In genomic region chr6:5749016-5749665, GRCh38 we compare ENCODE assay signal across 19 cellular contexts.
"Had no signal": no experiment of that assay in that cellular context is flagged by ENCODE, and none has a peak within 500 bp of the region (broad histone marks: within the 10 kb centered on the region; RNA-seq: fewer than 3 reads in every experiment).

No MANE protein-coding gene starts in this region.

- DNase-seq: activated CD4-positive, alpha-beta T cell treated with anti-CD3 and anti-CD28 coated beads for 1 hour; activated CD4-positive, alpha-beta T cell treated with anti-CD3 and anti-CD28 coated beads, Interleukin-2, amount 50 U/mL, for 48 hours; activated CD8-positive, alpha-beta memory T cell treated with anti-CD3 and anti-CD28 coated beads, Interleukin-2, amount 10 ng/mL, durations not matched to agents 7 days and 5 days; activated naive CD4-positive, alpha-beta T cell; body of pancreas; central memory CD4-positive, alpha-beta T cell; endodermal cell; foreskin fibroblast; naive thymus-derived CD4-positive, alpha-beta T cell; pancreas; stimulated activated CD8-positive, alpha-beta memory T cell treated with anti-CD3 and anti-CD28 coated beads, Interleukin-4, amount 100 ng/mL, for 48 hours; stimulated activated naive CD4-positive, alpha-beta T cell treated with Interleukin-2 at 50 U/mL for 16 hours; T-helper 2 cell; tibial artery; WERI-Rb-1 had no signal

- H3K4me3 Mint-ChIP-seq: activated CD8-positive, alpha-beta memory T cell treated with anti-CD3 and anti-CD28 coated beads, Interleukin-2, amount 10 ng/mL, durations not matched to agents 7 days and 5 days; activated T-helper 17 cell treated with anti-CD3 and anti-CD28 coated beads, Interleukin-2, amount 50 U/mL, for 72 hours; endodermal cell; naive thymus-derived CD4-positive, alpha-beta T cell had no signal

- FAIRE-seq: colon, pancreas had no signal

- ATAC-seq: activated CD8-positive, alpha-beta memory T cell treated with anti-CD3 and anti-CD28 coated beads, Interleukin-2, amount 10 ng/mL, durations not matched to agents 7 days and 5 days; activated T-helper 17 cell treated with anti-CD3 and anti-CD28 coated beads, Interleukin-2, amount 50 U/mL, for 72 hours; body of pancreas; naive thymus-derived CD4-positive, alpha-beta T cell; pancreas had no signal

- H3K4me1 Mint-ChIP-seq: activated CD8-positive, alpha-beta memory T cell treated with anti-CD3 and anti-CD28 coated beads, Interleukin-2, amount 10 ng/mL, durations not matched to agents 7 days and 5 days had no signal

- H3K27me3 Mint-ChIP-seq: activated CD8-positive, alpha-beta memory T cell treated with anti-CD3 and anti-CD28 coated beads, Interleukin-2, amount 10 ng/mL, durations not matched to agents 7 days and 5 days; activated T-helper 17 cell treated with anti-CD3 and anti-CD28 coated beads, Interleukin-2, amount 50 U/mL, for 72 hours; naive thymus-derived CD4-positive, alpha-beta T cell had no signal

- H3K27me3 ChIP-seq: body of pancreas, neutrophil, pancreas, tibial artery had no signal

- H3K27ac Mint-ChIP-seq: activated CD8-positive, alpha-beta memory T cell treated with anti-CD3 and anti-CD28 coated beads, Interleukin-2, amount 10 ng/mL, durations not matched to agents 7 days and 5 days; activated T-helper 17 cell treated with anti-CD3 and anti-CD28 coated beads, Interleukin-2, amount 50 U/mL, for 72 hours; endodermal cell had no signal

- H3K9me3 ChIP-seq: neutrophil, pancreas had no signal

- H3K27ac ChIP-seq: body of pancreas, epithelial cell of prostate, neutrophil, pancreas, tibial artery, WERI-Rb-1 had no signal

- H3K4me1 ChIP-seq: body of pancreas, pancreas, tibial artery had no signal

- H3K36me3 ChIP-seq: neutrophil, pancreas had no signal

- H3K4me3 ChIP-seq: body of pancreas, pancreas, tibial artery had no signal
